22 cellular contexts compared by ENCODE assay signal in the genomic region with DNA sequence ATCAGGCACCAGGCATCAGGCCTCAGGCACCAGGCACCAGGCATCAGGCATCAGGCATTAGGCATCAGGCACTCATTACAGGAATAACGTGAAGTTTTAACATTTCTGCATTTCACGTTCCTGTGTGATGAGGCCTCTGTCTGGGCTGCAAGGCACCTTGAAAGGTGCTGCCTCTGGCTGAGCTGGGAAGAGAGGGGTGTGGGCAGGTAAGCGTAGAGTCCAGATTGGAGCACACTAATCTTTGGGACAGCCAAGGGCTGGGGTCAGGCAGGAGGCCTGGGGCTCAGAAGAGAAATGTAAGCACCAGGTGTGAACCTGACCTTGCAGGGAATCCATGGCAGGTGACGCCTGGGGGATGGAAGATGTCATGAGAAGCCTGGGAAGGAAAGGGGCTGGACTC. TPM values are rescaled to one million over a fixed set of nuclear protein-coding genes. Genes with fewer than 3 reads are reported as not detected.
DNase-seq lines count a peak whose midpoint lies in the region; ATAC-seq and TF ChIP-seq lines count a peak whose summit lies in the region.
"Had no signal": no experiment of that assay in that cellular context is flagged by ENCODE, and none has a peak within 500 bp of the region (broad histone marks: within the 10 kb centered on the region; RNA-seq: fewer than 3 reads in every experiment).

No MANE protein-coding gene starts in this region.

- TF ChIP-seq CTCF in GM23338 (conservative IDR thresholded peaks at IDR 0.05; ENCODE audit: low read depth in 2 of 2) (no peak), brain (conservative IDR thresholded peaks at IDR 0.05) (no peak)

- 0 out of 2 replicates have a peak overlapping the region, but pooled peaks have one; percentile 19 for H2AFZ ChIP-seq in GM23338
- H2AFZ ChIP-seq: PC-9 had no signal

- peaks cover 21% of the 10 kb centered on the region for H3K9me3 Mint-ChIP-seq in GM23338
- peaks cover 0 to 16% (median 12%) of the 10 kb centered on the region in 5 experiments for H3K9me3 Mint-ChIP-seq in brain
- no peaks in the 10 kb centered on the region for H3K9me3 Mint-ChIP-seq in stimulated activated naive B cell treated with anti-CD40 and anti-IgM and Interleukin-4, amounts not matched to agents 10 μg/mL and 1 μg/mL and 100 μg/mL, for 72 hours

- peaks cover 27% of the 10 kb centered on the region for H3K27me3 Mint-ChIP-seq in GM23338 (ENCODE audit: insufficient read depth, low read depth, poor library complexity)
- peaks cover 10% of the 10 kb centered on the region for H3K27me3 Mint-ChIP-seq in brain
- H3K27me3 Mint-ChIP-seq in stimulated activated naive B cell treated with anti-CD40 and anti-IgM and Interleukin-4, amounts not matched to agents 10 μg/mL and 1 μg/mL and 100 μg/mL, for 72 hours = peaks cover 24 to 35% of the 10 kb centered on the region in 2 donors
- H3K27me3 Mint-ChIP-seq: IgD-negative memory B cell had no signal

- H3K9me3 ChIP-seq in iPS-20b (ENCODE audit: insufficient read depth, low read depth, low read length) = peaks cover 7% of the 10 kb centered on the region; the same call in 1 of the 2 replicates
- H3K9me3 ChIP-seq: SJCRH30 had no signal

- peaks cover 17% of the 10 kb centered on the region for H3K36me3 Mint-ChIP-seq in GM23338 (ENCODE audit: low read depth)
- H3K36me3 Mint-ChIP-seq in brain = peaks cover 5% of the 10 kb centered on the region
- no peaks in the 10 kb centered on the region for H3K36me3 Mint-ChIP-seq in stimulated activated naive B cell treated with anti-CD40 and anti-IgM and Interleukin-4, amounts not matched to agents 10 μg/mL and 1 μg/mL and 100 μg/mL, for 72 hours
- H3K36me3 Mint-ChIP-seq: IgD-negative memory B cell had no signal

- H3K9me2 ChIP-seq in GM23338 (ENCODE audit: insufficient read depth) = 0 out of 2 replicates have a peak, but pooled peaks cover 4% of the 10 kb centered on the region

- H3K27me3 ChIP-seq in GM23338 (ENCODE audit: insufficient read depth) = peaks cover 13% of the 10 kb centered on the region; the same call in 1 of the 2 replicates
- H3K27me3 ChIP-seq in iPS-20b (ENCODE audit: insufficient read depth, low read length) = peaks cover 19% of the 10 kb centered on the region

- H3K4me3 ChIP-seq in GM23338 (no peak overlapping the region), iPS-20b (ENCODE audit: low read length) (no peak overlapping the region)
- H3K4me3 ChIP-seq: PC-9, SJCRH30 had no signal

- H3K4me1 Mint-ChIP-seq in GM23338 (peaks cover 33% of the 10 kb centered on the region), brain (peaks cover 19% of the 10 kb centered on the region)
- no peaks in the 10 kb centered on the region for H3K4me1 Mint-ChIP-seq in stimulated activated naive B cell treated with anti-CD40 and anti-IgM and Interleukin-4, amounts not matched to agents 10 μg/mL and 1 μg/mL and 100 μg/mL, for 72 hours
- H3K4me1 Mint-ChIP-seq: IgD-negative memory B cell had no signal

- H3K9ac ChIP-seq in iPS-20b (ENCODE audit: low read depth, low read length) = no peak overlapping the region
- H3K9ac ChIP-seq: KMS-11 had no signal

- H3K36me3 ChIP-seq in GM23338 (ENCODE audit: insufficient read depth) = no peaks in the 10 kb centered on the region
- H3K36me3 ChIP-seq in iPS-20b (ENCODE audit: insufficient read depth, low read depth, low read length) = no peaks in the 10 kb centered on the region
- H3K36me3 ChIP-seq: SJCRH30 had no signal

- peaks cover 15% of the 10 kb centered on the region for H3F3A ChIP-seq in GM23338 (replicated peaks; ENCODE audit: low read depth)

- H3K4me3 Mint-ChIP-seq in GM23338 (no peak overlapping the region; the same call in 2 of the 3 replicates), brain (peak overlapping the region in 1 of 5 experiments; percentile 2)
- no peak overlapping the region for H3K4me3 Mint-ChIP-seq in stimulated activated naive B cell treated with anti-CD40 and anti-IgM and Interleukin-4, amounts not matched to agents 10 μg/mL and 1 μg/mL and 100 μg/mL, for 72 hours
- H3K4me3 Mint-ChIP-seq: IgD-negative memory B cell had no signal

- DNase-seq in GM23338 (ENCODE audit: low spot score) (peak; percentile 59), middle frontal gyrus (ENCODE audit: extremely low spot score, low spot score) (no peak), NCI-H526 treated with DMSO at 0.1 percent for 48 hours (lab: John Stamatoyannopoulos, UW) (no peak)
- DNase-seq in stimulated activated naive B cell treated with anti-CD40 and anti-IgM and Interleukin-4, amounts not matched to agents 10 μg/mL and 1 μg/mL and 100 μg/mL, for 72 hours = no peak
- DNase-seq: 8988T, ACHN, HCEC 1CT, MM.1S, NCI-H2029, NCI-H446 treated with DMSO at 0.1 percent for 48 hours, NCI-H526, SJCRH30 had no signal

- ATAC-seq in GM23338 (peak; percentile 63), HG02642 (IDR thresholded peaks at IDR 0.05; ENCODE audit: poor library complexity, unreplicated experiment) (no peak)
- ATAC-seq in stimulated activated naive B cell treated with anti-CD40 and anti-IgM and Interleukin-4, amounts not matched to agents 10 μg/mL and 1 μg/mL and 100 μg/mL, for 72 hours (replicated peaks) = no peak
- ATAC-seq: Right ventricle myocardium inferior, SK-N-SH treated with all-trans-retinoic acid at 6 μM for 48 hours had no signal

- H3K4me1 ChIP-seq in GM23338 (ENCODE audit: insufficient read depth) (peaks cover 29% of the 10 kb centered on the region), iPS-20b (ENCODE audit: insufficient read depth, low read length) (peaks cover 21% of the 10 kb centered on the region)
- H3K4me1 ChIP-seq: SJCRH30 had no signal

- H3K79me2 ChIP-seq in GM23338 (replicated peaks; ENCODE audit: insufficient read depth) = no peaks in the 10 kb centered on the region

- H3K27ac ChIP-seq in GM23338 (ENCODE audit: low read depth) (peak overlapping the region; percentile 11; the same call in 1 of the 2 replicates), iPS-20b (ENCODE audit: low read length) (peak overlapping the region; percentile 23)
- H3K27ac ChIP-seq: KMS-11, PC-9, SJCRH30 had no signal

- H3K4me2 ChIP-seq in GM23338 = peak overlapping the region; percentile 4
- H3K4me2 ChIP-seq: KMS-11, PC-9 had no signal

- H3K27ac Mint-ChIP-seq in GM23338 = peak overlapping the region; percentile 57
- peak overlapping the region in 3 of 5 experiments; percentile 7 to 68 (median 61) for H3K27ac Mint-ChIP-seq in brain
- H3K27ac Mint-ChIP-seq in stimulated activated naive B cell treated with anti-CD40 and anti-IgM and Interleukin-4, amounts not matched to agents 10 μg/mL and 1 μg/mL and 100 μg/mL, for 72 hours = peak overlapping the region; percentile 52
- H3K27ac Mint-ChIP-seq: IgD-negative memory B cell had no signal

- no peaks in the 10 kb centered on the region for H4K20me1 ChIP-seq in GM23338 (replicated peaks; ENCODE audit: insufficient read depth)

TF ChIP-seq in GM23338, 12 proteins besides CTCF, POLR2A, EP300 and RAD21 (continues in another document):
- TF ChIP-seq ZNF114 (CRISPR knock-in tag; IDR thresholded peaks at IDR 0.05) (no peak), CREB1 (CRISPR knock-in tag; IDR thresholded peaks at IDR 0.05; ENCODE audit: low read depth) (no peak), JUNB (IDR thresholded peaks at IDR 0.05; ENCODE audit: unreplicated experiment) (no peak), REST (IDR thresholded peaks at IDR 0.05; ENCODE audit: unreplicated experiment) (no peak), ETS1 (IDR thresholded peaks at IDR 0.05) (no peak)

RNA-seq across cellular contexts. Expression of gene SNTG2, which starts 25.3 kb away (rescaled TPM):
- 56.0 and 60.4 TPM in 2 replicates for total RNA-seq in GM23338 (2014; rRNA removed; shearing (Covaris generic))
- polyA plus RNA-seq in GM23338 (2016; fragmentation: Nextera tagmentation; extraction: Ambion mirVana) (21.6 and 27.5 TPM in 2 replicates), brain (ENCODE audit: insufficient read depth, low read depth, low replicate concordance) (1.9 TPM)
- total RNA-seq: G401, PC-9, RPMI7951, SJCRH30 had no signal
- polyA plus RNA-seq: IgD-negative memory B cell had no signal
